ENCODE assay signal across 11 cellular contexts in the genomic region with DNA sequence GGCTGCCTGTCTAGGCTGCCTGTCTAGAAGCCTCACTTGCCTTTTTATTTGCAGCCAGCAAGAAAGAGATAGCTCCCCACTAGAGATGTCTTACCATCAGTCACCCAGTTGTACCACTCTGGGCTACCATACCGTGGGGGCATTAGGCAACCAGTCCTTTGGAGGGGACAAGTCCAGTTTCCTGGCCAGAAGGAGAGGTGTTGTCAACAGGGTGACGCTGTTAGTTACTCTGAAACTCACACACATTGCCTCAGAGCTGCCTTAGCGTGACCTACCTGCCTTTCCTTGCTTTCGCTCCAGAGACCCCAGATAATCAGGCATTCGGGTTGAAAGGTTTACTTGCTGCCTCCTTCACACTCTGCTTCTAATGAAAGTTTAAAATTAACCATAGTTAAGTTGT.
DNase-seq lines count a peak whose midpoint lies in the region; ATAC-seq and TF ChIP-seq lines count a peak whose summit lies in the region.
"Had no signal": no experiment of that assay in that cellular context is flagged by ENCODE, and none has a peak within 500 bp of the region (broad histone marks: within the 10 kb centered on the region; RNA-seq: fewer than 3 reads in every experiment).

No MANE protein-coding gene starts in this region.

- no peaks in the 10 kb centered on the region for H3K27me3 Mint-ChIP-seq in activated T-helper 2 cell treated with anti-CD3 and anti-CD28 coated beads, Interferon-gamma antibody, Interleukin-2, Interleukin-4, amounts not matched to agents 10 μg/mL and 5 μg/mL and 100 μg/mL, durations not matched to agents 14 hours and 24 hours and 36 hours (ENCODE audit: low read depth)
- H3K27me3 Mint-ChIP-seq in naive thymus-derived CD4-positive, alpha-beta T cell: no peaks in the 10 kb centered on the region
- H3K27me3 Mint-ChIP-seq: activated naive CD4-positive, alpha-beta T cell treated with anti-CD3 and anti-CD28 coated beads, Interleukin-2, amount 10 ng/mL, durations not matched to agents 7 days and 5 days had no signal

- H3K4me2 ChIP-seq in BLaER1: peak overlapping the region; percentile 89

- peaks cover 100% of the 10 kb centered on the region for H3K4me1 ChIP-seq in BLaER1
- peaks cover 83 to 94% of the 10 kb centered on the region in 2 donors for H3K4me1 ChIP-seq in naive thymus-derived CD4-positive, alpha-beta T cell (ENCODE audit: control insufficient read depth in 2 of 2, insufficient read depth in 2 of 2, low read length in 2 of 2)

- H3K4me3 ChIP-seq in BLaER1: peak overlapping the region; percentile 93; the same call in 1 of the 2 replicates
- peak overlapping the region; percentile 94 for H3K4me3 ChIP-seq in GM12865 (ENCODE audit: low read depth, low read length)
- H3K4me3 ChIP-seq in naive thymus-derived CD4-positive, alpha-beta T cell (ENCODE audit: low read length): peak overlapping the region; percentile 92

- no peaks in the 10 kb centered on the region for H3K9me3 Mint-ChIP-seq in activated T-helper 2 cell treated with anti-CD3 and anti-CD28 coated beads, Interferon-gamma antibody, Interleukin-2, Interleukin-4, amounts not matched to agents 10 μg/mL and 5 μg/mL and 100 μg/mL, durations not matched to agents 14 hours and 24 hours and 36 hours
- no peaks in the 10 kb centered on the region for H3K9me3 Mint-ChIP-seq in naive thymus-derived CD4-positive, alpha-beta T cell
- H3K9me3 Mint-ChIP-seq: activated naive CD4-positive, alpha-beta T cell treated with anti-CD3 and anti-CD28 coated beads, Interleukin-2, amount 10 ng/mL, durations not matched to agents 7 days and 5 days had no signal

- CTCF ChIA-PET in naive thymus-derived CD4-positive, alpha-beta T cell (lab: Charles Lee): interaction anchor here (1.0 kb wide), 1 partner anchor 10 kb away, joined by 3 read pairs; no protein-coding TSS in a partner anchor

- intact Hi-C loops in activated T-helper 2 cell treated with anti-CD3 and anti-CD28 coated beads, Interferon-gamma antibody, Interleukin-2, Interleukin-4, amounts not matched to agents 10 μg/mL and 5 μg/mL and 100 μg/mL, durations not matched to agents 14 hours and 24 hours and 36 hours (cut with micrococcal nuclease): no loop called here
- intact Hi-C loops in naive thymus-derived CD4-positive, alpha-beta T cell (cut with micrococcal nuclease): loop anchor here in 1 of 2 donors (10.0 kb wide), 1 partner anchor 872 kb away; a partner anchor contains a TSS

- POLR2A ChIA-PET in naive thymus-derived CD4-positive, alpha-beta T cell (lab: Charles Lee): interaction anchor here (0.7 to 12.9 kb wide), 6 partner anchors 6 to 92 kb away, joined by 3 to 919 read pairs (median 6); no protein-coding TSS in a partner anchor

- H3K4me3 Mint-ChIP-seq in activated T-helper 2 cell treated with anti-CD3 and anti-CD28 coated beads, Interferon-gamma antibody, Interleukin-2, Interleukin-4, amounts not matched to agents 10 μg/mL and 5 μg/mL and 100 μg/mL, durations not matched to agents 14 hours and 24 hours and 36 hours (ENCODE audit: low read depth): peak overlapping the region; percentile 89
- H3K4me3 Mint-ChIP-seq in naive thymus-derived CD4-positive, alpha-beta T cell: peak overlapping the region in 1 of 10 donors; percentile 77
- H3K4me3 Mint-ChIP-seq: activated naive CD4-positive, alpha-beta T cell treated with anti-CD3 and anti-CD28 coated beads, Interleukin-2, amount 10 ng/mL, durations not matched to agents 7 days and 5 days had no signal

- no peak overlapping the region for H3K27ac Mint-ChIP-seq in activated T-helper 2 cell treated with anti-CD3 and anti-CD28 coated beads, Interferon-gamma antibody, Interleukin-2, Interleukin-4, amounts not matched to agents 10 μg/mL and 5 μg/mL and 100 μg/mL, durations not matched to agents 14 hours and 24 hours and 36 hours
- peak overlapping the region in 3 of 9 donors; percentile 83 to 98 (median 93) for H3K27ac Mint-ChIP-seq in naive thymus-derived CD4-positive, alpha-beta T cell
- H3K27ac Mint-ChIP-seq: activated naive CD4-positive, alpha-beta T cell treated with anti-CD3 and anti-CD28 coated beads, Interleukin-2, amount 10 ng/mL, durations not matched to agents 7 days and 5 days had no signal

- peaks cover 15% of the 10 kb centered on the region for H3K36me3 Mint-ChIP-seq in activated T-helper 2 cell treated with anti-CD3 and anti-CD28 coated beads, Interferon-gamma antibody, Interleukin-2, Interleukin-4, amounts not matched to agents 10 μg/mL and 5 μg/mL and 100 μg/mL, durations not matched to agents 14 hours and 24 hours and 36 hours (ENCODE audit: low read depth)
- peaks cover 13 to 40% (median 20%) of the 10 kb centered on the region in 5 donors for H3K36me3 Mint-ChIP-seq in naive thymus-derived CD4-positive, alpha-beta T cell

- no peak for TF ChIP-seq CTCF in GM12865 (IDR thresholded peaks at IDR 0.05; ENCODE audit: insufficient read depth, low read depth, low read length, missing control alignments)

- H3K27me3 ChIP-seq in BLaER1: no peaks in the 10 kb centered on the region
- no peaks in the 10 kb centered on the region for H3K27me3 ChIP-seq in naive thymus-derived CD4-positive, alpha-beta T cell (ENCODE audit: control insufficient read depth in 2 of 2, insufficient read depth in 2 of 2, low read length in 2 of 2)

- H3K36me3 ChIP-seq in BLaER1: peaks cover 60% of the 10 kb centered on the region
- H3K36me3 ChIP-seq in naive thymus-derived CD4-positive, alpha-beta T cell (ENCODE audit: control insufficient read depth in 2 of 3, insufficient read depth in 3 of 3, low read length in 3 of 3): peaks cover 6 to 7% (median 7%) of the 10 kb centered on the region in 3 experiments

- H4K20me1 ChIP-seq in BLaER1: peaks cover 45% of the 10 kb centered on the region

- peak overlapping the region; percentile 93 for H3K9ac ChIP-seq in BLaER1

- DNase-seq in GM12865 (ENCODE audit: low read depth): peak; percentile 47
- no peak for DNase-seq in activated T-helper 2 cell treated with anti-CD3 and anti-CD28 coated beads, Interferon-gamma antibody, Interleukin-2, Interleukin-4, amounts not matched to agents 10 μg/mL and 5 μg/mL and 100 μg/mL, durations not matched to agents 14 hours and 24 hours and 36 hours (ENCODE audit: low spot score)
- DNase-seq in naive thymus-derived CD4-positive, alpha-beta T cell: peak in 1 of 9 donors; percentile 24
- no peak for DNase-seq in KBM-7
- no peak for DNase-seq in middle frontal gyrus (ENCODE audit: extremely low spot score, low spot score)
- no peak for DNase-seq in COR-L47 (lab: John Stamatoyannopoulos, UW)
- no peak for DNase-seq in NCI-H1105 (lab: John Stamatoyannopoulos, UW)
- DNase-seq: activated naive CD4-positive, alpha-beta T cell treated with anti-CD3 and anti-CD28 coated beads, Interleukin-2, amount 10 ng/mL, durations not matched to agents 7 days and 5 days; DMS53; SIG-M5 had no signal

- in situ Hi-C loops in KBM-7 (cut with MboI; ENCODE audit: low pct_unique_long_range_greater_than_20kb, low sequenced_read_pairs): no loop called here

- no peaks in the 10 kb centered on the region for H3K9me3 ChIP-seq in BLaER1
- H3K9me3 ChIP-seq in naive thymus-derived CD4-positive, alpha-beta T cell (ENCODE audit: control insufficient read depth in 2 of 3, low read length in 3 of 3): no peaks in the 10 kb centered on the region

- no peak for ATAC-seq in naive thymus-derived CD4-positive, alpha-beta T cell

- peak overlapping the region; percentile 93 for H3K27ac ChIP-seq in BLaER1
- peak overlapping the region; percentile 95 for H3K27ac ChIP-seq in naive thymus-derived CD4-positive, alpha-beta T cell (ENCODE audit: low read depth, low read length)

- peaks cover 58% of the 10 kb centered on the region for H3K4me1 Mint-ChIP-seq in activated T-helper 2 cell treated with anti-CD3 and anti-CD28 coated beads, Interferon-gamma antibody, Interleukin-2, Interleukin-4, amounts not matched to agents 10 μg/mL and 5 μg/mL and 100 μg/mL, durations not matched to agents 14 hours and 24 hours and 36 hours (ENCODE audit: low read depth)
- peaks cover 0 to 58% (median 0%) of the 10 kb centered on the region in 7 donors for H3K4me1 Mint-ChIP-seq in naive thymus-derived CD4-positive, alpha-beta T cell
